Comparison of ENCODE assay signal across 11 cellular contexts in genomic region chr6:47741807-47742206, GRCh38. TPM values are rescaled to one million over a fixed set of nuclear protein-coding genes. Genes with fewer than 3 reads are reported as not detected.
A peak's percentile ranks its signal among the peaks of the same experiment; 100 is the strongest.
DNase-seq lines count a peak whose midpoint lies in the region; ATAC-seq, FAIRE-seq and TF ChIP-seq lines count a peak whose summit lies in the region.
"Had no signal": no experiment of that assay in that cellular context is flagged by ENCODE, and none has a peak within 500 bp of the region (broad histone marks: within the 10 kb centered on the region; RNA-seq: fewer than 3 reads in every experiment).

No MANE protein-coding gene starts in this region.

- POLR2A ChIA-PET in GM10248 (lab: Yijun Ruan, JAX) = no interaction called here

- TF ChIP-seq CTCF in GM10248 (IDR thresholded peaks at IDR 0.05; ENCODE audit: control extremely low read depth, extremely low read depth, low read depth, missing control alignments) = no peak
- TF ChIP-seq CTCF in left lung (IDR thresholded peaks at IDR 0.05) = no peak
- TF ChIP-seq CTCF in glutamatergic neuron (IDR thresholded peaks at IDR 0.05; ENCODE audit: partially characterized antibody, unreplicated experiment) = no peak
- no peak for TF ChIP-seq CTCF in tibial artery (IDR thresholded peaks at IDR 0.05)
- TF ChIP-seq CTCF in mesothelial cell of epicardium (IDR thresholded peaks at IDR 0.05; ENCODE audit: unreplicated experiment) = no peak

- H3K27ac ChIP-seq in left lung (no peak overlapping the region), tibial artery (no peak overlapping the region)
- H3K27ac ChIP-seq: right lobe of liver had no signal

- intact Hi-C loops in left lung (cut with DNase I) = no loop called here
- intact Hi-C loops in tibial artery (cut with DNase I; ENCODE audit: low total_unique reads) = no loop called here

- H3K9me3 ChIP-seq in left lung = no peaks in the 10 kb centered on the region
- H3K9me3 ChIP-seq in T-helper 17 cell (ENCODE audit: control insufficient read depth, low read length, poor library complexity, severe bottlenecking) = no peaks in the 10 kb centered on the region
- no peaks in the 10 kb centered on the region for H3K9me3 ChIP-seq in tibial artery
- H3K9me3 ChIP-seq: right lobe of liver had no signal

- H3K36me3 Mint-ChIP-seq in activated T-helper 17 cell treated with anti-CD3 and anti-CD28 coated beads, Interleukin-2, amount 50 U/mL, for 72 hours (ENCODE audit: low read depth) = no peaks in the 10 kb centered on the region
- H3K36me3 Mint-ChIP-seq in T-helper 17 cell (ENCODE audit: low read depth) (no peaks in the 10 kb centered on the region), glutamatergic neuron (ENCODE audit: unreplicated experiment) (no peaks in the 10 kb centered on the region), mesothelial cell of epicardium (no peaks in the 10 kb centered on the region)

- peak; percentile 90 for ATAC-seq in activated T-helper 17 cell treated with anti-CD3 and anti-CD28 coated beads, Interleukin-2, amount 50 U/mL, for 72 hours (replicated peaks)
- ATAC-seq in left lung (peak; percentile 91), T-helper 17 cell (no peak)

- no peak overlapping the region for H3K4me3 Mint-ChIP-seq in activated T-helper 17 cell treated with anti-CD3 and anti-CD28 coated beads, Interleukin-2, amount 50 U/mL, for 72 hours
- H3K4me3 Mint-ChIP-seq in T-helper 17 cell (no peak overlapping the region), glutamatergic neuron (ENCODE audit: unreplicated experiment) (no peak overlapping the region), mesothelial cell of epicardium (no peak overlapping the region)

- TF ChIP-seq POLR2A in H54 (IDR thresholded peaks at IDR 0.05; ENCODE audit: low read depth, low read length) = no peak

- H3K27ac Mint-ChIP-seq in activated T-helper 17 cell treated with anti-CD3 and anti-CD28 coated beads, Interleukin-2, amount 50 U/mL, for 72 hours = no peak overlapping the region
- H3K27ac Mint-ChIP-seq in T-helper 17 cell (no peak overlapping the region), glutamatergic neuron (ENCODE audit: unreplicated experiment) (no peak overlapping the region), mesothelial cell of epicardium (no peak overlapping the region)

- no peak overlapping the region for H3K4me3 ChIP-seq in left lung
- no peak overlapping the region for H3K4me3 ChIP-seq in tibial artery
- H3K4me3 ChIP-seq: right lobe of liver had no signal

- peak; percentile 23 for FAIRE-seq in H54 (lab: Jason Lieb, UNC)

- no peaks in the 10 kb centered on the region for H3K4me1 ChIP-seq in left lung
- no peaks in the 10 kb centered on the region for H3K4me1 ChIP-seq in tibial artery
- H3K4me1 ChIP-seq: right lobe of liver had no signal

- no peaks in the 10 kb centered on the region for H3K4me1 Mint-ChIP-seq in activated T-helper 17 cell treated with anti-CD3 and anti-CD28 coated beads, Interleukin-2, amount 50 U/mL, for 72 hours
- H3K4me1 Mint-ChIP-seq in T-helper 17 cell (no peaks in the 10 kb centered on the region), glutamatergic neuron (ENCODE audit: low read depth, unreplicated experiment) (peaks cover 3% of the 10 kb centered on the region), mesothelial cell of epicardium (no peaks in the 10 kb centered on the region)

- no peaks in the 10 kb centered on the region for H3K9me3 Mint-ChIP-seq in activated T-helper 17 cell treated with anti-CD3 and anti-CD28 coated beads, Interleukin-2, amount 50 U/mL, for 72 hours
- H3K9me3 Mint-ChIP-seq in glutamatergic neuron (ENCODE audit: unreplicated experiment) (no peaks in the 10 kb centered on the region), mesothelial cell of epicardium (peaks cover 15% of the 10 kb centered on the region)

- CTCF ChIA-PET in GM10248 (lab: Yijun Ruan, JAX) = interaction anchor here (1.3 kb wide), 1 partner anchor 110 kb away, joined by 3 read pairs; no protein-coding TSS in a partner anchor

- peak; percentile 24 for DNase-seq in GM10248 (ENCODE audit: extremely low spot score)
- DNase-seq in H54 (ENCODE audit: insufficient read length, low spot score) = no peak
- no peak for DNase-seq in left lung
- no peak for DNase-seq in T-helper 17 cell
- no peak for DNase-seq in glutamatergic neuron
- DNase-seq in tibial artery = no peak
- no peak for DNase-seq in mesothelial cell of epicardium (ENCODE audit: low spot score in 2 of 2, unreplicated experiment in 2 of 2)
- DNase-seq: NCI-H748 treated with DMSO at 0.1 percent for 48 hours, right lobe of liver had no signal

- no peaks in the 10 kb centered on the region for H3K27me3 ChIP-seq in left lung
- H3K27me3 ChIP-seq in tibial artery = no peaks in the 10 kb centered on the region
- H3K27me3 ChIP-seq: right lobe of liver had no signal

- no peaks in the 10 kb centered on the region for H3K36me3 ChIP-seq in left lung
- H3K36me3 ChIP-seq in tibial artery = no peaks in the 10 kb centered on the region
- H3K36me3 ChIP-seq: right lobe of liver had no signal

- no peaks in the 10 kb centered on the region for H3K27me3 Mint-ChIP-seq in activated T-helper 17 cell treated with anti-CD3 and anti-CD28 coated beads, Interleukin-2, amount 50 U/mL, for 72 hours
- H3K27me3 Mint-ChIP-seq in T-helper 17 cell (peaks cover 2% of the 10 kb centered on the region), glutamatergic neuron (ENCODE audit: unreplicated experiment) (no peaks in the 10 kb centered on the region), mesothelial cell of epicardium (ENCODE audit: low read depth) (no peaks in the 10 kb centered on the region)

RNA-seq across cellular contexts. Expression of gene OPN5, which starts 40.0 kb away (rescaled TPM):
- total RNA-seq in activated T-helper 17 cell treated with anti-CD3 and anti-CD28 coated beads, Interleukin-2, amount 50 U/mL, for 72 hours = not detected
- not detected for total RNA-seq in left lung
- not detected for total RNA-seq in T-helper 17 cell
- not detected for total RNA-seq in glutamatergic neuron (ENCODE audit: unreplicated experiment)
- total RNA-seq in mesothelial cell of epicardium = not detected in 3 replicates
- total RNA-seq: right lobe of liver, temporal lobe had no signal

RNA-seq across cellular contexts. Expression of gene ADGRF4, which starts 43.4 kb away (rescaled TPM):
- not detected for total RNA-seq in activated T-helper 17 cell treated with anti-CD3 and anti-CD28 coated beads, Interleukin-2, amount 50 U/mL, for 72 hours
- total RNA-seq in left lung (under 1 TPM; 0.08 to 0.55 TPM), T-helper 17 cell (not detected), glutamatergic neuron (ENCODE audit: unreplicated experiment) (not detected), mesothelial cell of epicardium (1.1 to 1.3 TPM (median 1.2 TPM) in 3 replicates)
- total RNA-seq: right lobe of liver, temporal lobe had no signal
